ENCODE assay signal across 1 cellular context in the genomic region with DNA sequence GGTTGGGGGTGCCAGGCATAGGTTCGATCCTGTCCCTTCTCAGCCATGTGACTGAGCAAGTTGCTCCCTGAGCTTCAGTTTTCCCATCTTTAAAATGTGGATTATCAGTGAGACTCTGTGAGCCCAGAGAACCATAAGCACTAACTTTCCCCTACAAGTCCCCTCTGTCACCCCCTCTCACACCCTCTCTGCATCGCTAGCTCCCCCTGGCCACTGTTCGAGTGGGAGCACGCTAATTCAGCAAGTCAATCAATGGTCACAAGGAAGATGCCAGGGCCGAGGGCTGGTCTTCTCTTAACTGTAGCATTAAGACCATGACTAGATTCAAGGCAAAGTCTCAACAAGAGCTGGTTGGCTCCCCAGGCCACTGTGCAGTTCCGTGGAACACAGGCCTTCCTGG.
TF ChIP-seq lines count a peak whose summit lies in the region.

No MANE protein-coding gene starts in this region.

TF ChIP-seq in H1, 55 proteins besides CTCF, POLR2A, EP300 and RAD21:
- no peak for TF ChIP-seq KDM4A (IDR thresholded peaks at IDR 0.05; ENCODE audit: low read depth, low read length, severe bottlenecking)
- no peak for TF ChIP-seq POLR2AphosphoS5 (IDR thresholded peaks at IDR 0.05; ENCODE audit: low read depth, low read length)
- no peak for TF ChIP-seq NANOG (IDR thresholded peaks at IDR 0.05; ENCODE audit: insufficient read depth, low read depth, low read length, poor library complexity, severe bottlenecking)
- TF ChIP-seq HDAC2 (IDR thresholded peaks at IDR 0.05; ENCODE audit: borderline replicate concordance in 1 of 2, low read depth in 2 of 2, low read length in 2 of 2), result no peak
